18 cellular contexts compared by ENCODE assay signal in genomic region chr7:42744746-42745145, GRCh38.
DNase-seq lines count a peak whose midpoint lies in the region; ATAC-seq and TF ChIP-seq lines count a peak whose summit lies in the region.
"Had no signal": no experiment of that assay in that cellular context is flagged by ENCODE, and none has a peak within 500 bp of the region (broad histone marks: within the 10 kb centered on the region; RNA-seq: fewer than 3 reads in every experiment).

No MANE protein-coding gene starts in this region.

- no peaks in the 10 kb centered on the region for H3K9me3 ChIP-seq in HAP-1

- no peak overlapping the region for H3K4me3 Mint-ChIP-seq in neural crest cell
- H3K4me3 Mint-ChIP-seq: B cell; CD4-positive, CD25-positive, alpha-beta regulatory T cell; CD8-positive, alpha-beta T cell; GM23338; H9; HFFc6 had no signal

- H3K36me3 Mint-ChIP-seq in neural crest cell (ENCODE audit: low read depth): peaks cover 5% of the 10 kb centered on the region
- H3K36me3 Mint-ChIP-seq: CD4-positive, CD25-positive, alpha-beta regulatory T cell; CD8-positive, alpha-beta T cell had no signal

- peak; percentile 43 for DNase-seq in SK-MEL-5 (ENCODE audit: low read depth, low spot score)
- DNase-seq in fibroblast of the aortic adventitia (ENCODE audit: low read depth): peak; percentile 64
- DNase-seq in neural crest cell (ENCODE audit: low read depth, low spot score): no peak
- no peak for DNase-seq in stimulated activated naive CD8-positive, alpha-beta T cell treated with anti-CD3 and anti-CD28 coated beads, Interleukin-15, Interleukin-2, amounts not matched to agents 100 U/mL and 50 U/mL, for 24 hours
- DNase-seq in activated CD4-positive, alpha-beta T cell treated with anti-CD3 and anti-CD28 coated beads, Interleukin-2, amount 50 U/mL, for 48 hours: no peak
- no peak for DNase-seq in activated T-cell treated with anti-CD3 and anti-CD28 coated beads, Interleukin-2, amount 50 U/mL, for 1 hour
- no peak for DNase-seq in HAP-1 (ENCODE audit: low spot score in 2 of 2)
- DNase-seq: DMS 273 treated with DMSO at 0.1 percent for 48 hours, DMS79, GDM1, HFFc6 had no signal

- H3K36me3 ChIP-seq in HAP-1 (replicated peaks): no peaks in the 10 kb centered on the region
- H3K36me3 ChIP-seq: BLaER1 had no signal

- TF ChIP-seq CTCF in fibroblast of the aortic adventitia (IDR thresholded peaks at IDR 0.05; ENCODE audit: insufficient read depth, low read length): no peak
- TF ChIP-seq CTCF in neural crest cell (conservative IDR thresholded peaks at IDR 0.05): no peak

- in situ Hi-C loops in SK-MEL-5 (cut with HindIII; ENCODE audit: low pct_unique_long_range_greater_than_20kb, low sequenced_read_pairs) (no loop called here), HAP-1 (cut with MboI; ENCODE audit: low sequenced_read_pairs) (no loop called here)

- H3K27me3 Mint-ChIP-seq in neural crest cell (ENCODE audit: low read depth): no peaks in the 10 kb centered on the region
- H3K27me3 Mint-ChIP-seq: B cell; CD4-positive, CD25-positive, alpha-beta regulatory T cell had no signal

- no peak overlapping the region for H3K4me3 ChIP-seq in fibroblast of the aortic adventitia (ENCODE audit: low read depth, low read length)
- H3K4me3 ChIP-seq in HAP-1: no peak overlapping the region
- H3K4me3 ChIP-seq: BLaER1, GM12878, GM23338 had no signal

- H3K4me1 ChIP-seq in HAP-1: no peaks in the 10 kb centered on the region
- H3K4me1 ChIP-seq: BLaER1 had no signal

- H3K9me3 Mint-ChIP-seq in neural crest cell: peaks cover 13% of the 10 kb centered on the region
- H3K9me3 Mint-ChIP-seq: HFFc6 had no signal

- no peaks in the 10 kb centered on the region for H3K27me3 ChIP-seq in HAP-1 (ENCODE audit: low read depth)
- H3K27me3 ChIP-seq: BLaER1 had no signal

- ATAC-seq in stimulated activated naive CD8-positive, alpha-beta T cell treated with anti-CD3 and anti-CD28 coated beads, Interleukin-15, Interleukin-2, amounts not matched to agents 100 U/mL and 50 U/mL, for 24 hours: no peak
- ATAC-seq: CD8-positive, alpha-beta T cell had no signal

- peaks cover 24% of the 10 kb centered on the region for H3K4me1 Mint-ChIP-seq in neural crest cell
- H3K4me1 Mint-ChIP-seq: B cell; CD4-positive, CD25-positive, alpha-beta regulatory T cell had no signal

- H3K27ac Mint-ChIP-seq in neural crest cell (ENCODE audit: unreplicated experiment): peak overlapping the region; percentile 82
- H3K27ac Mint-ChIP-seq: B cell; CD4-positive, CD25-positive, alpha-beta regulatory T cell; CD8-positive, alpha-beta T cell; GM23338; H9; HFFc6 had no signal

Comparison
In these comparisons a context has a peak if more than half of its experiments do, and no peak if none do; other contexts are left out.
1. DNase-seq: peak in SK-MEL-5 (single experiment) and fibroblast of the aortic adventitia (single experiment); none in neural crest cell (single experiment), stimulated activated naive CD8-positive, alpha-beta T cell treated with anti-CD3 and anti-CD28 coated beads, Interleukin-15, Interleukin-2, amounts not matched to agents 100 U/mL and 50 U/mL, for 24 hours (single experiment), activated CD4-positive, alpha-beta T cell treated with anti-CD3 and anti-CD28 coated beads, Interleukin-2, amount 50 U/mL, for 48 hours (0 of 2), activated T-cell treated with anti-CD3 and anti-CD28 coated beads, Interleukin-2, amount 50 U/mL, for 1 hour (single experiment) and HAP-1 (0 of 2).